Comparison of ENCODE assay signal across 37 cellular contexts in genomic region chr17:42613699-42614295, GRCh38.
"Had no signal": no experiment of that assay in that cellular context is flagged by ENCODE, and none has a peak within 500 bp of the region (broad histone marks: within the 10 kb centered on the region; RNA-seq: fewer than 3 reads in every experiment).

No MANE protein-coding gene starts in this region.

- H3K9me3 ChIP-seq: ascending aorta, Peyer's patch, SJSA1, SK-N-SH had no signal

- DNase-seq: activated CD4-positive, alpha-beta memory T cell treated with anti-CD3 and anti-CD28 coated beads, Interleukin-2, amount 10 ng/mL, durations not matched to agents 7 days and 5 days; activated CD4-positive, alpha-beta T cell treated with anti-CD3 and anti-CD28 coated beads for 48 hours; activated CD4-positive, CD25-positive, alpha-beta regulatory T cell treated with anti-CD3 and anti-CD28 coated beads, Interleukin-2, amount 50 U/mL, for 72 hours; activated CD8-positive, alpha-beta memory T cell treated with anti-CD3 and anti-CD28 coated beads for 24 hours; activated CD8-positive, alpha-beta memory T cell treated with anti-CD3 and anti-CD28 coated beads, Interleukin-2, amount 10 ng/mL, durations not matched to agents 7 days and 5 days; activated CD8-positive, alpha-beta memory T cell treated with anti-CD3 and anti-CD28 coated beads, Interleukin-2, amount 50 U/mL, for 48 hours; activated effector memory CD4-positive, alpha-beta T cell treated with Interleukin-2 at 50 U/mL for 16 hours; activated naive CD8-positive, alpha-beta T cell treated with anti-CD3 and anti-CD28 coated beads, Interleukin-2, amount 10 ng/mL, durations not matched to agents 7 days and 5 days; activated T-cell treated with anti-CD3 and anti-CD28 coated beads, Interleukin-2, amount 50 U/mL, for 48 hours; amygdala; MM.1S; MV-4-11; NCI-H1092 treated with DMSO at 0.1 percent for 48 hours; NCI-H1417; NCI-H146; NCI-H187; NCI-H2029 treated with DMSO at 0.1 percent for 48 hours; NCI-H2107; NCI-H2171; NCI-H510A; NCI-H526; NCI-H748 treated with DMSO at 0.1 percent for 48 hours; NK-92 treated with Interleukin-12 subunit alpha and Interleukin-12 subunit beta, amount 100 ng/mL, for 24 hours; PC-3; Peyer's patch; RPMI8226; SHP77 treated with DMSO at 0.1 percent for 48 hours; SK-N-SH had no signal

- H3K4me3 ChIP-seq: ascending aorta, cardiac muscle cell, Peyer's patch, SJSA1 had no signal

- H3K4me2 ChIP-seq: KMS-11, SK-N-SH had no signal

- H3K4me3 Mint-ChIP-seq: activated CD4-positive, alpha-beta memory T cell treated with anti-CD3 and anti-CD28 coated beads, Interleukin-2, amount 10 ng/mL, durations not matched to agents 7 days and 5 days; activated CD8-positive, alpha-beta memory T cell treated with anti-CD3 and anti-CD28 coated beads, Interleukin-2, amount 10 ng/mL, durations not matched to agents 7 days and 5 days; activated naive CD8-positive, alpha-beta T cell treated with anti-CD3 and anti-CD28 coated beads, Interleukin-2, amount 10 ng/mL, durations not matched to agents 7 days and 5 days; central memory CD8-positive, alpha-beta T cell; T-helper 1 cell treated with Interleukin-12 subunit alpha and Interleukin-12 subunit beta and Interleukin-4 antibody, amounts not matched to agents 30 μg/mL and 1 μg/mL, for 36 hours; T-helper 2 cell treated with Interferon-gamma antibody and Interleukin-4, amounts not matched to agents 5 μg/mL and 100 μg/mL, for 36 hours; WTC11 had no signal

- ATAC-seq: activated CD8-positive, alpha-beta memory T cell treated with anti-CD3 and anti-CD28 coated beads, Interleukin-2, amount 10 ng/mL, durations not matched to agents 7 days and 5 days; PC-3; WTC11 had no signal

- H3K27me3 ChIP-seq: ascending aorta, cardiac muscle cell, Peyer's patch, SJSA1 had no signal

- H3K9me3 Mint-ChIP-seq: activated CD4-positive, alpha-beta memory T cell treated with anti-CD3 and anti-CD28 coated beads, Interleukin-2, amount 10 ng/mL, durations not matched to agents 7 days and 5 days; activated naive CD8-positive, alpha-beta T cell treated with anti-CD3 and anti-CD28 coated beads, Interleukin-2, amount 10 ng/mL, durations not matched to agents 7 days and 5 days; central memory CD8-positive, alpha-beta T cell; T-helper 1 cell treated with Interleukin-12 subunit alpha and Interleukin-12 subunit beta and Interleukin-4 antibody, amounts not matched to agents 30 μg/mL and 1 μg/mL, for 36 hours; T-helper 2 cell treated with Interferon-gamma antibody and Interleukin-4, amounts not matched to agents 5 μg/mL and 100 μg/mL, for 36 hours; WTC11 had no signal

- H3K27ac Mint-ChIP-seq: activated CD4-positive, alpha-beta memory T cell treated with anti-CD3 and anti-CD28 coated beads, Interleukin-2, amount 10 ng/mL, durations not matched to agents 7 days and 5 days; activated CD8-positive, alpha-beta memory T cell treated with anti-CD3 and anti-CD28 coated beads, Interleukin-2, amount 10 ng/mL, durations not matched to agents 7 days and 5 days; activated naive CD8-positive, alpha-beta T cell treated with anti-CD3 and anti-CD28 coated beads, Interleukin-2, amount 10 ng/mL, durations not matched to agents 7 days and 5 days; T-helper 1 cell treated with Interleukin-12 subunit alpha and Interleukin-12 subunit beta and Interleukin-4 antibody, amounts not matched to agents 30 μg/mL and 1 μg/mL, for 36 hours; T-helper 2 cell treated with Interferon-gamma antibody and Interleukin-4, amounts not matched to agents 5 μg/mL and 100 μg/mL, for 36 hours; WTC11 had no signal

- H3K27me3 Mint-ChIP-seq: activated CD4-positive, alpha-beta memory T cell treated with anti-CD3 and anti-CD28 coated beads, Interleukin-2, amount 10 ng/mL, durations not matched to agents 7 days and 5 days; activated CD8-positive, alpha-beta memory T cell treated with anti-CD3 and anti-CD28 coated beads, Interleukin-2, amount 10 ng/mL, durations not matched to agents 7 days and 5 days; activated naive CD8-positive, alpha-beta T cell treated with anti-CD3 and anti-CD28 coated beads, Interleukin-2, amount 10 ng/mL, durations not matched to agents 7 days and 5 days; central memory CD8-positive, alpha-beta T cell had no signal

- H3K9ac ChIP-seq: KMS-11, SK-N-SH had no signal

- H3K27ac ChIP-seq: ascending aorta, cardiac muscle cell, KMS-11, Peyer's patch, SJSA1 had no signal

- FAIRE-seq: TTC549 had no signal
